ENCODE assay signal across 9 cellular contexts in the genomic region with DNA sequence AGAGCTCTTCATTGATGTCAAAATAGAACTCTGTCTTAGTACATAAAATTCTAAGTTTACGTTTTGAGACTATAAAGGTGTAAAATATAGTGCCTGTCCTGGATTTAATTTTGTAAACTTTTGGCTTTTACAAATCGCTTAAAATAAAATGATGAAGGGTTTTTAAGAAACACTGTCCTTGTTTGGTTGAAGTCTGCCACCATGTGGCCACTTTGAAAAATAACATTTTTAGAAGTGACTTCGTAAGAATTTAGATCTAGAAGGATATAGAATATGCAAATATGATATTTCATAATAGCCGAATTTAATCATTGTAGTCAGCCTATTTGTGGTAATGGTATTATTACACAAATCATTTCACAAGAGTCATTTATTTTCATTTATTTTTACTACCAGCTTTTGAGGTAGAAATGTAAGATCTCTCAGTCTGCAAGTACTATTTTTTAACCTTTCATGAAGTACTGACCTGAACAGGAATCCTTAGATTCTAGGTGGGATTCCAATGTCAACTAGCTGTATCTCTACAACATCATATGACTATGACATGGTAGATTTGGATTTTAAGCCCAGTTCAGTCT. TPM values are rescaled to one million over a fixed set of nuclear protein-coding genes. Genes with fewer than 3 reads are reported as not detected.
DNase-seq lines count a peak whose midpoint lies in the region; ATAC-seq and TF ChIP-seq lines count a peak whose summit lies in the region.
"Had no signal": no experiment of that assay in that cellular context is flagged by ENCODE, and none has a peak within 500 bp of the region (broad histone marks: within the 10 kb centered on the region; RNA-seq: fewer than 3 reads in every experiment).

No MANE protein-coding gene starts in this region.

- peak; percentile 55 for ATAC-seq in GM18870 (IDR thresholded peaks at IDR 0.05; ENCODE audit: unreplicated experiment)

- no peaks in the 10 kb centered on the region for H3K4me1 Mint-ChIP-seq in activated CD4-positive, alpha-beta memory T cell treated with anti-CD3 and anti-CD28 coated beads for 36 hours (ENCODE audit: low read depth)

- H3K9me3 ChIP-seq in BE2C: no peaks in the 10 kb centered on the region
- no peaks in the 10 kb centered on the region for H3K9me3 ChIP-seq in ovary

- H3K27me3 ChIP-seq in BE2C (no peaks in the 10 kb centered on the region), dorsolateral prefrontal cortex (no peaks in the 10 kb centered on the region), ovary (no peaks in the 10 kb centered on the region)

- H3K27ac ChIP-seq in dorsolateral prefrontal cortex (no peak overlapping the region), ovary (no peak overlapping the region)

- H3K4me1 ChIP-seq in BE2C (no peaks in the 10 kb centered on the region), ovary (ENCODE audit: insufficient read depth) (no peaks in the 10 kb centered on the region)

- TF ChIP-seq EP300 in ovary (IDR thresholded peaks at IDR 0.05): no peak

- no peaks in the 10 kb centered on the region for H3K27me3 Mint-ChIP-seq in activated CD4-positive, alpha-beta memory T cell treated with anti-CD3 and anti-CD28 coated beads for 36 hours
- H3K27me3 Mint-ChIP-seq: IgD-negative memory B cell had no signal

- H3K9me3 Mint-ChIP-seq in activated CD4-positive, alpha-beta memory T cell treated with anti-CD3 and anti-CD28 coated beads for 36 hours: no peaks in the 10 kb centered on the region

- no peak for TF ChIP-seq POLR2A in ovary (IDR thresholded peaks at IDR 0.05)

- POLR2A ChIA-PET in activated CD4-positive, alpha-beta memory T cell treated with anti-CD3 and anti-CD28 coated beads for 36 hours (lab: Charles Lee): no interaction called here

- WGBS in ovary, 3 donors: 0 to 2% (median 1%) methylated on average over 4 of the region's 4 CpGs

- TF ChIP-seq CTCF in BE2C (IDR thresholded peaks at IDR 0.05; ENCODE audit: low read depth, low read length) (peak; percentile 52), dorsolateral prefrontal cortex (IDR thresholded peaks at IDR 0.05 in 54 of 56, conservative IDR thresholded peaks at IDR 0.05 in 2 of 56; ENCODE audit: low read depth in 1 of 56, partially characterized antibody in 56 of 56) (peak; percentile 54 to 84 (median 71)), ovary (IDR thresholded peaks at IDR 0.05) (peak in 2 of 3 donors; percentile 40 to 42)

- no peaks in the 10 kb centered on the region for H3K36me3 ChIP-seq in BE2C
- no peaks in the 10 kb centered on the region for H3K36me3 ChIP-seq in ovary

- H3K27ac Mint-ChIP-seq in activated CD4-positive, alpha-beta memory T cell treated with anti-CD3 and anti-CD28 coated beads for 36 hours: no peak overlapping the region
- H3K27ac Mint-ChIP-seq: IgD-negative memory B cell had no signal

- CTCF ChIA-PET in activated CD4-positive, alpha-beta memory T cell treated with anti-CD3 and anti-CD28 coated beads for 36 hours (lab: Charles Lee): interaction anchor here (0.9 to 3.0 kb wide), 4 partner anchors 8 to 950 kb away, joined by 3 to 13 read pairs (median 3); no protein-coding TSS in a partner anchor

- intact Hi-C loops in dorsolateral prefrontal cortex (cut with DNase I): loop anchor here in 1 of 2 donors (10.0 kb wide), 1 partner anchor 949 kb away; no protein-coding TSS in a partner anchor
- intact Hi-C loops in ovary (cut with DNase I): loop anchor here in 3 of 4 donors (10.0 kb wide), 1 partner anchor 949 kb away; no protein-coding TSS in a partner anchor
- intact Hi-C loops in activated CD4-positive, alpha-beta memory T cell treated with anti-CD3 and anti-CD28 coated beads for 36 hours (cut with micrococcal nuclease): no loop called here

- DNase-seq in BE2C: no peak
- peak; percentile 6 for DNase-seq in MV-4-11 (lab: John Stamatoyannopoulos, UW)
- no peak for DNase-seq in dorsolateral prefrontal cortex
- no peak for DNase-seq in ovary
- DNase-seq in nucleus accumbens (lab: John Stamatoyannopoulos, UW): no peak
- no peak for DNase-seq in activated CD4-positive, alpha-beta memory T cell treated with anti-CD3 and anti-CD28 coated beads for 36 hours
- no peak for DNase-seq in NCI-H187 (lab: John Stamatoyannopoulos, UW)

- no peak overlapping the region for H3K4me3 Mint-ChIP-seq in activated CD4-positive, alpha-beta memory T cell treated with anti-CD3 and anti-CD28 coated beads for 36 hours
- H3K4me3 Mint-ChIP-seq: IgD-negative memory B cell had no signal

- H3K36me3 Mint-ChIP-seq in activated CD4-positive, alpha-beta memory T cell treated with anti-CD3 and anti-CD28 coated beads for 36 hours: no peaks in the 10 kb centered on the region
- H3K36me3 Mint-ChIP-seq: IgD-negative memory B cell had no signal

- H3K4me3 ChIP-seq in BE2C (ENCODE audit: low read depth, low read length) (no peak overlapping the region), dorsolateral prefrontal cortex (no peak overlapping the region), ovary (no peak overlapping the region)

RNA-seq across cellular contexts. Expression of a gene that starts 31.0 kb away (rescaled TPM):
- 1.8 TPM for polyA plus RNA-seq in BE2C (2012; ENCODE audit: insufficient read depth, insufficient read length, low read depth)
- total RNA-seq in dorsolateral prefrontal cortex (10 to 100 TPM in 28 of 120 experiments, 1 to 10 TPM in 92; 3.9 to 15.1 (median 7.6) TPM), ovary (10 to 100 TPM in 5 of 7 donors, 1 to 10 TPM in 2; 8.3 to 14.2 (median 11.0) TPM)
- polyA plus RNA-seq in ovary: 1 to 10 TPM; 3.8 to 8.7 TPM
- not detected for total RNA-seq in activated CD4-positive, alpha-beta memory T cell treated with anti-CD3 and anti-CD28 coated beads for 36 hours
- polyA plus RNA-seq: IgD-negative memory B cell had no signal

Comparison
In these comparisons a context has a peak if more than half of its experiments do, and no peak if none do; other contexts are left out.
1. RNA of a gene that starts 31.0 kb away (total RNA-seq): 8.3 to 14.2 TPM in ovary and 3.9 to 15.1 TPM in dorsolateral prefrontal cortex; not detected in activated CD4-positive, alpha-beta memory T cell treated with anti-CD3 and anti-CD28 coated beads for 36 hours; every median in the first group is over 4 times any median in the second.
2. Peak in every context shown above with its lines, with median percentiles within 50 percentile points of each other: CTCF ChIP-seq.